ENCODE assay signal across 16 cellular contexts in genomic region chr5:93277001-93277400, GRCh38.
DNase-seq lines count a peak whose midpoint lies in the region; ATAC-seq and TF ChIP-seq lines count a peak whose summit lies in the region.
"Had no signal": no experiment of that assay in that cellular context is flagged by ENCODE, and none has a peak within 500 bp of the region (broad histone marks: within the 10 kb centered on the region; RNA-seq: fewer than 3 reads in every experiment).

No MANE protein-coding gene starts in this region.

- no peak for TF ChIP-seq CTCF in astrocyte of the spinal cord (IDR thresholded peaks at IDR 0.05; ENCODE audit: low read depth, low read length)

- intact Hi-C loops in sciatic nerve (cut with DNase I): no loop called here

- ATAC-seq in sciatic nerve (peak; percentile 37), HG03280 (IDR thresholded peaks at IDR 0.05; ENCODE audit: unreplicated experiment) (no peak), GM21381 (IDR thresholded peaks at IDR 0.05; ENCODE audit: unreplicated experiment) (no peak)
- ATAC-seq: A549; CD8-positive, alpha-beta T cell; K562 had no signal

- DNase-seq in M059J (ENCODE audit: low read depth) (peak; percentile 35), RPMI8226 (peak; percentile 29), astrocyte of the spinal cord (ENCODE audit: low read depth, low spot score) (peak; percentile 37), sciatic nerve (ENCODE audit: low spot score) (no peak), DMS114 treated with DMSO at 0.1 percent for 48 hours (lab: John Stamatoyannopoulos, UW; ENCODE audit: unreplicated experiment) (no peak), SKM-1 (lab: John Stamatoyannopoulos, UW; ENCODE audit: unreplicated experiment) (no peak)
- DNase-seq: BE2C; CD8-positive, alpha-beta T cell; COR-L47; DMS53; GM23248; H7 had no signal

- in situ Hi-C loops in astrocyte of the spinal cord (cut with HindIII; ENCODE audit: low sequenced_read_pairs): no loop called here

- no peak overlapping the region for H3K4me3 ChIP-seq in astrocyte of the spinal cord (ENCODE audit: low read depth, low read length)
- H3K4me3 ChIP-seq: A549, GM23248, K562 had no signal

Comparison
In these comparisons a context has a peak if more than half of its experiments do, and no peak if none do; other contexts are left out.
1. DNase-seq: peak in M059J (single experiment), RPMI8226 (single experiment) and astrocyte of the spinal cord (single experiment); none in sciatic nerve (single experiment), DMS114 treated with DMSO at 0.1 percent for 48 hours (single experiment) and SKM-1 (single experiment).